Comparison of ENCODE assay signal across 1 cellular context in the genomic region with DNA sequence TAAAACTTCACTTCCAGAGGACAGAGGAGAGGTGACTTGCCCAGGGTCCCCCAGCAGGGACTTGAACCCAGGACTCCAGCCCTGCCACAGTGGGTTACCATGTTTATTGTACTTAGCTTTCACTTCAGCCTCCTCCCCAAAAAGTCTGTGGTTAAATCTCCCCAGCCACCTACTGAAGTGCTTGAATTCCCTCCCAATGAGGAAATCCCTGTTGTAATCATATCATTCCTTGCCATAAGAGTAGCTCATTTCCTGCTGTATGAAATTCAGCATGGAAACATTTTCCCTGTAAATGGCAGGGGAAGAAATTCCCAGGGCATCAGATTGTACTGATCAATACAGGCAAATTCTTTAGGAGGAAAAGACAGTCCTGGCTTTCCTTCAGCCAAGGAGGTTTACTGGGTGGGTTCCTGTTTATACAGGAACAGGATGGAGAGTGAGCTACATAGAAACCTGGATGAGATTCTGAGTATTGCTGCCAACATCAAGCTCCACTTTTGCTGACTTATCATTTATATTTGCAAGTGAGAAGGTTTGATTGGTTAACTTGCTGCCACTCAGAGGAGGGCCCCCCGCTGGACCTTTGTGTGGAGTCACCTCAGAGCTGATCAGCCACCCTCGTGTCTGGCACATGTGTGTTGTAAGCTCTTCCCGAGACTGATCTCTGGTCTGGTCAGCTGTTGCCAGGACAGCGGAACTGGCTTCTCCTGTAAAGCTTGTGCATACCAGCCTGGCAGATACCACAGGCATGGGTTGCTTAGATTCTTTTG.
TF ChIP-seq lines count a peak whose summit lies in the region.

No MANE protein-coding gene starts in this region.

TF ChIP-seq in HepG2, 621 proteins besides CTCF, POLR2A, EP300 and RAD21 (continued from another document and continues in another):
- TF ChIP-seq FOSL1 (CRISPR knock-in tag; IDR thresholded peaks at IDR 0.05; ENCODE audit: borderline replicate concordance), result no peak
- TF ChIP-seq, protein P1, sequence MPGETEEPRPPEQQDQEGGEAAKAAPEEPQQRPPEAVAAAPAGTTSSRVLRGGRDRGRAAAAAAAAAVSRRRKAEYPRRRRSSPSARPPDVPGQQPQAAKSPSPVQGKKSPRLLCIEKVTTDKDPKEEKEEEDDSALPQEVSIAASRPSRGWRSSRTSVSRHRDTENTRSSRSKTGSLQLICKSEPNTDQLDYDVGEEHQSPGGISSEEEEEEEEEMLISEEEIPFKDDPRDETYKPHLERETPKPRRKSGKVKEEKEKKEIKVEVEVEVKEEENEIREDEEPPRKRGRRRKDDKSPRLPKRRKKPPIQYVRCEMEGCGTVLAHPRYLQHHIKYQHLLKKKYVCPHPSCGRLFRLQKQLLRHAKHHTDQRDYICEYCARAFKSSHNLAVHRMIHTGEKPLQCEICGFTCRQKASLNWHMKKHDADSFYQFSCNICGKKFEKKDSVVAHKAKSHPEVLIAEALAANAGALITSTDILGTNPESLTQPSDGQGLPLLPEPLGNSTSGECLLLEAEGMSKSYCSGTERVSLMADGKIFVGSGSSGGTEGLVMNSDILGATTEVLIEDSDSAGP (CRISPR knock-in tag; IDR thresholded peaks at IDR 0.05; ENCODE audit: borderline replicate concordance), result no peak
- no peak for TF ChIP-seq ZNF251 (CRISPR knock-in tag; IDR thresholded peaks at IDR 0.05)
- TF ChIP-seq, protein P2, sequence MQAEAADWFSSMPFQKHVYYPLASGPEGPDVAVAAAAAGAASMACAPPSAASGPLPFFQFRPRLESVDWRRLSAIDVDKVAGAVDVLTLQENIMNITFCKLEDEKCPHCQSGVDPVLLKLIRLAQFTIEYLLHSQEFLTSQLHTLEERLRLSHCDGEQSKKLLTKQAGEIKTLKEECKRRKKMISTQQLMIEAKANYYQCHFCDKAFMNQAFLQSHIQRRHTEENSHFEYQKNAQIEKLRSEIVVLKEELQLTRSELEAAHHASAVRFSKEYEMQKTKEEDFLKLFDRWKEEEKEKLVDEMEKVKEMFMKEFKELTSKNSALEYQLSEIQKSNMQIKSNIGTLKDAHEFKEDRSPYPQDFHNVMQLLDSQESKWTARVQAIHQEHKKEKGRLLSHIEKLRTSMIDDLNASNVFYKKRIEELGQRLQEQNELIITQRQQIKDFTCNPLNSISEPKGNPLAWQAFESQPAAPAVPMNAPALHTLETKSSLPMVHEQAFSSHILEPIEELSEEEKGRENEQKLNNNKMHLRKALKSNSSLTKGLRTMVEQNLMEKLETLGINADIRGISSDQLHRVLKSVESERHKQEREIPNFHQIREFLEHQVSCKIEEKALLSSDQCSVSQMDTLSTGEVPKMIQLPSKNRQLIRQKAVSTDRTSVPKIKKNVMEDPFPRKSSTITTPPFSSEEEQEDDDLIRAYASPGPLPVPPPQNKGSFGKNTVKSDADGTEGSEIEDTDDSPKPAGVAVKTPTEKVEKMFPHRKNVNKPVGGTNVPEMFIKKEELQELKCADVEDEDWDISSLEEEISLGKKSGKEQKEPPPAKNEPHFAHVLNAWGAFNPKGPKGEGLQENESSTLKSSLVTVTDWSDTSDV (CRISPR knock-in tag; IDR thresholded peaks at IDR 0.05), result no peak
- TF ChIP-seq ZNF605 (CRISPR knock-in tag; IDR thresholded peaks at IDR 0.05), result peak; percentile 69; the same call in 1 of the 2 replicates
- TF ChIP-seq ZNF33A (CRISPR knock-in tag; IDR thresholded peaks at IDR 0.05; ENCODE audit: borderline replicate concordance), result no peak
- TF ChIP-seq, protein P3, sequence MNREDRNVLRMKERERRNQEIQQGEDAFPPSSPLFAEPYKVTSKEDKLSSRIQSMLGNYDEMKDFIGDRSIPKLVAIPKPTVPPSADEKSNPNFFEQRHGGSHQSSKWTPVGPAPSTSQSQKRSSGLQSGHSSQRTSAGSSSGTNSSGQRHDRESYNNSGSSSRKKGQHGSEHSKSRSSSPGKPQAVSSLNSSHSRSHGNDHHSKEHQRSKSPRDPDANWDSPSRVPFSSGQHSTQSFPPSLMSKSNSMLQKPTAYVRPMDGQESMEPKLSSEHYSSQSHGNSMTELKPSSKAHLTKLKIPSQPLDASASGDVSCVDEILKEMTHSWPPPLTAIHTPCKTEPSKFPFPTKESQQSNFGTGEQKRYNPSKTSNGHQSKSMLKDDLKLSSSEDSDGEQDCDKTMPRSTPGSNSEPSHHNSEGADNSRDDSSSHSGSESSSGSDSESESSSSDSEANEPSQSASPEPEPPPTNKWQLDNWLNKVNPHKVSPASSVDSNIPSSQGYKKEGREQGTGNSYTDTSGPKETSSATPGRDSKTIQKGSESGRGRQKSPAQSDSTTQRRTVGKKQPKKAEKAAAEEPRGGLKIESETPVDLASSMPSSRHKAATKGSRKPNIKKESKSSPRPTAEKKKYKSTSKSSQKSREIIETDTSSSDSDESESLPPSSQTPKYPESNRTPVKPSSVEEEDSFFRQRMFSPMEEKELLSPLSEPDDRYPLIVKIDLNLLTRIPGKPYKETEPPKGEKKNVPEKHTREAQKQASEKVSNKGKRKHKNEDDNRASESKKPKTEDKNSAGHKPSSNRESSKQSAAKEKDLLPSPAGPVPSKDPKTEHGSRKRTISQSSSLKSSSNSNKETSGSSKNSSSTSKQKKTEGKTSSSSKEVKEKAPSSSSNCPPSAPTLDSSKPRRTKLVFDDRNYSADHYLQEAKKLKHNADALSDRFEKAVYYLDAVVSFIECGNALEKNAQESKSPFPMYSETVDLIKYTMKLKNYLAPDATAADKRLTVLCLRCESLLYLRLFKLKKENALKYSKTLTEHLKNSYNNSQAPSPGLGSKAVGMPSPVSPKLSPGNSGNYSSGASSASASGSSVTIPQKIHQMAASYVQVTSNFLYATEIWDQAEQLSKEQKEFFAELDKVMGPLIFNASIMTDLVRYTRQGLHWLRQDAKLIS (CRISPR knock-in tag; IDR thresholded peaks at IDR 0.05), result no peak
- no peak for TF ChIP-seq ZSCAN25 (CRISPR knock-in tag; IDR thresholded peaks at IDR 0.05)
- TF ChIP-seq, protein P4, sequence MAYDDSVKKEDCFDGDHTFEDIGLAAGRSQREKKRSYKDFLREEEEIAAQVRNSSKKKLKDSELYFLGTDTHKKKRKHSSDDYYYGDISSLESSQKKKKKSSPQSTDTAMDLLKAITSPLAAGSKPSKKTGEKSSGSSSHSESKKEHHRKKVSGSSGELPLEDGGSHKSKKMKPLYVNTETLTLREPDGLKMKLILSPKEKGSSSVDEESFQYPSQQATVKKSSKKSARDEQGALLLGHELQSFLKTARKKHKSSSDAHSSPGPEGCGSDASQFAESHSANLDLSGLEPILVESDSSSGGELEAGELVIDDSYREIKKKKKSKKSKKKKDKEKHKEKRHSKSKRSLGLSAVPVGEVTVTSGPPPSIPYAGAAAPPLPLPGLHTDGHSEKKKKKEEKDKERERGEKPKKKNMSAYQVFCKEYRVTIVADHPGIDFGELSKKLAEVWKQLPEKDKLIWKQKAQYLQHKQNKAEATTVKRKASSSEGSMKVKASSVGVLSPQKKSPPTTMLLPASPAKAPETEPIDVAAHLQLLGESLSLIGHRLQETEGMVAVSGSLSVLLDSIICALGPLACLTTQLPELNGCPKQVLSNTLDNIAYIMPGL (CRISPR knock-in tag; IDR thresholded peaks at IDR 0.05; ENCODE audit: borderline replicate concordance in 1 of 2, low read depth in 1 of 2), result peak in 1 of 2 experiments; percentile 27; a peak in 1 of 4 replicates
- no peak for TF ChIP-seq TCF7 (IDR thresholded peaks at IDR 0.05; ENCODE audit: low read depth)
- TF ChIP-seq DPF2 (CRISPR knock-in tag; IDR thresholded peaks at IDR 0.05; ENCODE audit: borderline replicate concordance, low read depth), result no peak
- no peak for TF ChIP-seq SP1 (IDR thresholded peaks at IDR 0.05)
- no peak; the same call in 1 of the 2 replicates for TF ChIP-seq SP1 (CRISPR knock-in tag; IDR thresholded peaks at IDR 0.05)
- no peak for TF ChIP-seq NFE2L2 (IDR thresholded peaks at IDR 0.05; ENCODE audit: low read length)
- no peak for TF ChIP-seq ZNF20 (CRISPR knock-in tag; IDR thresholded peaks at IDR 0.05)
- no peak for TF ChIP-seq KDM1A (CRISPR knock-in tag; IDR thresholded peaks at IDR 0.05)
- TF ChIP-seq, protein P5, sequence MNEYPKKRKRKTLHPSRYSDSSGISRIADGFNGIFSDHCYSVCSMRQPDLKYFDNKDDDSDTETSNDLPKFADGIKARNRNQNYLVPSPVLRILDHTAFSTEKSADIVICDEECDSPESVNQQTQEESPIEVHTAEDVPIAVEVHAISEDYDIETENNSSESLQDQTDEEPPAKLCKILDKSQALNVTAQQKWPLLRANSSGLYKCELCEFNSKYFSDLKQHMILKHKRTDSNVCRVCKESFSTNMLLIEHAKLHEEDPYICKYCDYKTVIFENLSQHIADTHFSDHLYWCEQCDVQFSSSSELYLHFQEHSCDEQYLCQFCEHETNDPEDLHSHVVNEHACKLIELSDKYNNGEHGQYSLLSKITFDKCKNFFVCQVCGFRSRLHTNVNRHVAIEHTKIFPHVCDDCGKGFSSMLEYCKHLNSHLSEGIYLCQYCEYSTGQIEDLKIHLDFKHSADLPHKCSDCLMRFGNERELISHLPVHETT (CRISPR knock-in tag; conservative IDR thresholded peaks at IDR 0.05), result 0 out of 2 replicates have a peak, but pooled peaks have one; percentile 61
- peak; percentile 94; the same call in 1 of the 2 replicates for TF ChIP-seq ZNF766 (CRISPR knock-in tag; IDR thresholded peaks at IDR 0.05; ENCODE audit: borderline replicate concordance)
- no peak for TF ChIP-seq ZNF557 (CRISPR knock-in tag; IDR thresholded peaks at IDR 0.05)
- TF ChIP-seq, protein P6, sequence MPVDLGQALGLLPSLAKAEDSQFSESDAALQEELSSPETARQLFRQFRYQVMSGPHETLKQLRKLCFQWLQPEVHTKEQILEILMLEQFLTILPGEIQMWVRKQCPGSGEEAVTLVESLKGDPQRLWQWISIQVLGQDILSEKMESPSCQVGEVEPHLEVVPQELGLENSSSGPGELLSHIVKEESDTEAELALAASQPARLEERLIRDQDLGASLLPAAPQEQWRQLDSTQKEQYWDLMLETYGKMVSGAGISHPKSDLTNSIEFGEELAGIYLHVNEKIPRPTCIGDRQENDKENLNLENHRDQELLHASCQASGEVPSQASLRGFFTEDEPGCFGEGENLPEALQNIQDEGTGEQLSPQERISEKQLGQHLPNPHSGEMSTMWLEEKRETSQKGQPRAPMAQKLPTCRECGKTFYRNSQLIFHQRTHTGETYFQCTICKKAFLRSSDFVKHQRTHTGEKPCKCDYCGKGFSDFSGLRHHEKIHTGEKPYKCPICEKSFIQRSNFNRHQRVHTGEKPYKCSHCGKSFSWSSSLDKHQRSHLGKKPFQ (CRISPR knock-in tag; IDR thresholded peaks at IDR 0.05; ENCODE audit: insufficient replicate concordance), result no peak
- TF ChIP-seq, protein P7, sequence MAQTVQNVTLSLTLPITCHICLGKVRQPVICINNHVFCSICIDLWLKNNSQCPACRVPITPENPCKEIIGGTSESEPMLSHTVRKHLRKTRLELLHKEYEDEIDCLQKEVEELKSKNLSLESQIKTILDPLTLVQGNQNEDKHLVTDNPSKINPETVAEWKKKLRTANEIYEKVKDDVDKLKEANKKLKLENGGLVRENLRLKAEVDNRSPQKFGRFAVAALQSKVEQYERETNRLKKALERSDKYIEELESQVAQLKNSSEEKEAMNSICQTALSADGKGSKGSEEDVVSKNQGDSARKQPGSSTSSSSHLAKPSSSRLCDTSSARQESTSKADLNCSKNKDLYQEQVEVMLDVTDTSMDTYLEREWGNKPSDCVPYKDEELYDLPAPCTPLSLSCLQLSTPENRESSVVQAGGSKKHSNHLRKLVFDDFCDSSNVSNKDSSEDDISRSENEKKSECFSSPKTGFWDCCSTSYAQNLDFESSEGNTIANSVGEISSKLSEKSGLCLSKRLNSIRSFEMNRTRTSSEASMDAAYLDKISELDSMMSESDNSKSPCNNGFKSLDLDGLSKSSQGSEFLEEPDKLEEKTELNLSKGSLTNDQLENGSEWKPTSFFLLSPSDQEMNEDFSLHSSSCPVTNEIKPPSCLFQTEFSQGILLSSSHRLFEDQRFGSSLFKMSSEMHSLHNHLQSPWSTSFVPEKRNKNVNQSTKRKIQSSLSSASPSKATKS (CRISPR knock-in tag; IDR thresholded peaks at IDR 0.05), result no peak
- no peak for TF ChIP-seq SMAD9 (CRISPR knock-in tag; IDR thresholded peaks at IDR 0.05)
- TF ChIP-seq SMARCC2 (IDR thresholded peaks at IDR 0.05), result no peak
- TF ChIP-seq, protein P8, sequence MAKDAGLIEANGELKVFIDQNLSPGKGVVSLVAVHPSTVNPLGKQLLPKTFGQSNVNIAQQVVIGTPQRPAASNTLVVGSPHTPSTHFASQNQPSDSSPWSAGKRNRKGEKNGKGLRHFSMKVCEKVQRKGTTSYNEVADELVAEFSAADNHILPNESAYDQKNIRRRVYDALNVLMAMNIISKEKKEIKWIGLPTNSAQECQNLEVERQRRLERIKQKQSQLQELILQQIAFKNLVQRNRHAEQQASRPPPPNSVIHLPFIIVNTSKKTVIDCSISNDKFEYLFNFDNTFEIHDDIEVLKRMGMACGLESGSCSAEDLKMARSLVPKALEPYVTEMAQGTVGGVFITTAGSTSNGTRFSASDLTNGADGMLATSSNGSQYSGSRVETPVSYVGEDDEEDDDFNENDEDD (CRISPR knock-in tag; IDR thresholded peaks at IDR 0.05; ENCODE audit: borderline replicate concordance), result peak; percentile 66; the same call in 1 of the 2 replicates
- peak; percentile 41; the same call in 1 of the 2 replicates for TF ChIP-seq NCOA2 (CRISPR knock-in tag; IDR thresholded peaks at IDR 0.05)
- peak; percentile 75 for TF ChIP-seq HNF4A (CRISPR knock-in tag; IDR thresholded peaks at IDR 0.05)
- TF ChIP-seq, protein P9, sequence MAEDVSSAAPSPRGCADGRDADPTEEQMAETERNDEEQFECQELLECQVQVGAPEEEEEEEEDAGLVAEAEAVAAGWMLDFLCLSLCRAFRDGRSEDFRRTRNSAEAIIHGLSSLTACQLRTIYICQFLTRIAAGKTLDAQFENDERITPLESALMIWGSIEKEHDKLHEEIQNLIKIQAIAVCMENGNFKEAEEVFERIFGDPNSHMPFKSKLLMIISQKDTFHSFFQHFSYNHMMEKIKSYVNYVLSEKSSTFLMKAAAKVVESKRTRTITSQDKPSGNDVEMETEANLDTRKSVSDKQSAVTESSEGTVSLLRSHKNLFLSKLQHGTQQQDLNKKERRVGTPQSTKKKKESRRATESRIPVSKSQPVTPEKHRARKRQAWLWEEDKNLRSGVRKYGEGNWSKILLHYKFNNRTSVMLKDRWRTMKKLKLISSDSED (CRISPR knock-in tag; IDR thresholded peaks at IDR 0.05), result no peak
- TF ChIP-seq KMT2B (CRISPR knock-in tag; IDR thresholded peaks at IDR 0.05), result peak; percentile 44; the same call in 1 of the 2 replicates
- no peak for TF ChIP-seq KDM4B (CRISPR knock-in tag; IDR thresholded peaks at IDR 0.05)
- TF ChIP-seq, protein P10, sequence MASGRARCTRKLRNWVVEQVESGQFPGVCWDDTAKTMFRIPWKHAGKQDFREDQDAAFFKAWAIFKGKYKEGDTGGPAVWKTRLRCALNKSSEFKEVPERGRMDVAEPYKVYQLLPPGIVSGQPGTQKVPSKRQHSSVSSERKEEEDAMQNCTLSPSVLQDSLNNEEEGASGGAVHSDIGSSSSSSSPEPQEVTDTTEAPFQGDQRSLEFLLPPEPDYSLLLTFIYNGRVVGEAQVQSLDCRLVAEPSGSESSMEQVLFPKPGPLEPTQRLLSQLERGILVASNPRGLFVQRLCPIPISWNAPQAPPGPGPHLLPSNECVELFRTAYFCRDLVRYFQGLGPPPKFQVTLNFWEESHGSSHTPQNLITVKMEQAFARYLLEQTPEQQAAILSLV (CRISPR knock-in tag; IDR thresholded peaks at IDR 0.05; ENCODE audit: borderline replicate concordance), result no peak
- TF ChIP-seq ZNF773 (CRISPR knock-in tag; IDR thresholded peaks at IDR 0.05; ENCODE audit: borderline replicate concordance), result no peak
- TF ChIP-seq MTF1 (CRISPR knock-in tag; IDR thresholded peaks at IDR 0.05), result no peak
- TF ChIP-seq, protein P11, sequence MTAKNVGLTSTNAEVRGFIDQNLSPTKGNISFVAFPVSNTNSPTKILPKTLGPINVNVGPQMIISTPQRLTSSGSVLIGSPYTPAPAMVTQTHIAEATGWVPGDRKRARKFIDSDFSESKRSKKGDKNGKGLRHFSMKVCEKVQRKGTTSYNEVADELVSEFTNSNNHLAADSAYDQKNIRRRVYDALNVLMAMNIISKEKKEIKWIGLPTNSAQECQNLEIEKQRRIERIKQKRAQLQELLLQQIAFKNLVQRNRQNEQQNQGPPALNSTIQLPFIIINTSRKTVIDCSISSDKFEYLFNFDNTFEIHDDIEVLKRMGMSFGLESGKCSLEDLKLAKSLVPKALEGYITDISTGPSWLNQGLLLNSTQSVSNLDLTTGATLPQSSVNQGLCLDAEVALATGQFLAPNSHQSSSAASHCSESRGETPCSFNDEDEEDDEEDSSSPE (CRISPR knock-in tag; IDR thresholded peaks at IDR 0.05), result peak; percentile 68; the same call in 1 of the 2 replicates
